ENCODE assay signal across 8 cellular contexts in genomic region chr3:98039322-98040024, GRCh38. TPM values are rescaled to one million over a fixed set of nuclear protein-coding genes. Genes with fewer than 3 reads are reported as not detected.
DNase-seq lines count a peak whose midpoint lies in the region; ATAC-seq, FAIRE-seq and TF ChIP-seq lines count a peak whose summit lies in the region.

No MANE protein-coding gene starts in this region.

- H3K27ac Mint-ChIP-seq in GM23338, result peak overlapping the region; percentile 88
- peak overlapping the region; percentile 50 for H3K27ac Mint-ChIP-seq in neural crest cell (ENCODE audit: unreplicated experiment)

- TF ChIP-seq EP300 in stomach (IDR thresholded peaks at IDR 0.05), result no peak

- peak; percentile 82 for FAIRE-seq in RCC 7860 (lab: Jason Lieb, UNC)

- H3K27ac ChIP-seq in GM23338 (ENCODE audit: low read depth), result no peak overlapping the region
- H3K27ac ChIP-seq in Karpas-422 (ENCODE audit: low read length), result no peak overlapping the region
- peak overlapping the region in 1 of 5 donors; percentile 49 for H3K27ac ChIP-seq in stomach

- H3K36me3 ChIP-seq in GM23338 (ENCODE audit: insufficient read depth), result no peaks in the 10 kb centered on the region
- H3K36me3 ChIP-seq in Karpas-422 (ENCODE audit: insufficient read depth, low read length), result no peaks in the 10 kb centered on the region
- no peaks in the 10 kb centered on the region for H3K36me3 ChIP-seq in stomach

- H3K27me3 Mint-ChIP-seq in GM23338 (ENCODE audit: insufficient read depth, low read depth, poor library complexity) (peaks cover 1% of the 10 kb centered on the region), neural crest cell (ENCODE audit: low read depth) (peaks cover 33% of the 10 kb centered on the region)

- H3K9me3 Mint-ChIP-seq in GM23338 (peaks cover 7% of the 10 kb centered on the region), neural crest cell (peaks cover 7% of the 10 kb centered on the region)

- 13 to 16% (median 14%) methylated on average over 13 of the region's 13 CpGs for WGBS in stomach, 5 donors

- TF ChIP-seq POLR2A in stomach (IDR thresholded peaks at IDR 0.05), result no peak

- H3K4me1 Mint-ChIP-seq in GM23338 (peaks cover 7% of the 10 kb centered on the region; the same call in 2 of the 3 replicates), neural crest cell (peaks cover 3% of the 10 kb centered on the region)

- H3K4me1 ChIP-seq in GM23338 (ENCODE audit: insufficient read depth), result 0 out of 2 replicates have a peak, but pooled peaks cover 7% of the 10 kb centered on the region
- H3K4me1 ChIP-seq in Karpas-422 (ENCODE audit: low read length), result no peaks in the 10 kb centered on the region
- peaks cover 0 to 7% (median 6%) of the 10 kb centered on the region in 4 donors for H3K4me1 ChIP-seq in stomach

- peak overlapping the region; percentile 53 for H3K4me3 ChIP-seq in GM23338
- peak overlapping the region; percentile 42; the same call in 1 of the 2 replicates for H3K4me3 ChIP-seq in Karpas-422 (ENCODE audit: low read length)
- peak overlapping the region; percentile 27 to 38 (median 32) for H3K4me3 ChIP-seq in stomach

- H3K9me2 ChIP-seq in GM23338 (ENCODE audit: insufficient read depth) (no peaks in the 10 kb centered on the region), Karpas-422 (replicated peaks; ENCODE audit: insufficient read depth, low read length) (no peaks in the 10 kb centered on the region)

- peak overlapping the region; percentile 85 for H3K4me3 Mint-ChIP-seq in GM23338
- peak overlapping the region; percentile 88 for H3K4me3 Mint-ChIP-seq in neural crest cell

- H3K9ac ChIP-seq in Karpas-422 (ENCODE audit: low read length), result no peak overlapping the region

- H3K9me3 ChIP-seq in Karpas-422 (ENCODE audit: low read length) (peaks cover 4% of the 10 kb centered on the region; the same call in 1 of the 2 replicates), stomach (peaks cover 0 to 6% (median 0%) of the 10 kb centered on the region in 4 donors)

- H3K27me3 ChIP-seq in GM23338 (ENCODE audit: insufficient read depth) (no peaks in the 10 kb centered on the region), Karpas-422 (ENCODE audit: low read length) (no peaks in the 10 kb centered on the region), stomach (peaks cover 0 to 27% (median 0%) of the 10 kb centered on the region in 3 donors)

- intact Hi-C loops in stomach (cut with DNase I; ENCODE audit: low total_unique reads), result loop anchor here (5.0 kb wide), 1 partner anchor 288 kb away; no protein-coding TSS in a partner anchor

- TF ChIP-seq CTCF in GM23338 (conservative IDR thresholded peaks at IDR 0.05; ENCODE audit: low read depth in 2 of 2), result peak; percentile 89 to 100
- TF ChIP-seq CTCF in neural crest cell (conservative IDR thresholded peaks at IDR 0.05), result peak; percentile 95
- TF ChIP-seq CTCF in stomach (IDR thresholded peaks at IDR 0.05), result peak in 5 of 7 experiments; percentile 71 to 96 (median 86)

- DNase-seq in EL (peak; percentile 79), GM23338 (ENCODE audit: low spot score) (peak; percentile 84), Karpas-422 (peak; percentile 91), RCC 7860 (ENCODE audit: low spot score) (peak; percentile 78), activated T-helper 1 cell treated with Interleukin-2 at 50 U/mL for 16 hours (ENCODE audit: low read depth) (peak; percentile 40), fibroblast of peridontal ligament (ENCODE audit: extremely low read depth) (peak; percentile 92), neural crest cell (ENCODE audit: low read depth, low spot score) (peak; percentile 69), stomach (peak; percentile 59)

- H4K20me1 ChIP-seq in GM23338 (replicated peaks; ENCODE audit: insufficient read depth) (no peaks in the 10 kb centered on the region), Karpas-422 (ENCODE audit: insufficient read depth, low read depth, low read length) (no peaks in the 10 kb centered on the region)

- ATAC-seq in GM23338, result peak; percentile 83

- H3F3A ChIP-seq in GM23338 (replicated peaks; ENCODE audit: low read depth), result no peaks in the 10 kb centered on the region

- H2AFZ ChIP-seq in GM23338, result peak overlapping the region; percentile 74; the same call in 1 of the 2 replicates
- H2AFZ ChIP-seq in Karpas-422 (ENCODE audit: low read length), result peak overlapping the region; percentile 78

- H3K4me2 ChIP-seq in GM23338, result peak overlapping the region; percentile 75
- peak overlapping the region; percentile 58 for H3K4me2 ChIP-seq in Karpas-422 (ENCODE audit: low read depth, low read length, poor library complexity, severe bottlenecking)

- no peaks in the 10 kb centered on the region for H3K79me2 ChIP-seq in GM23338 (replicated peaks; ENCODE audit: insufficient read depth)
- H3K79me2 ChIP-seq in Karpas-422 (ENCODE audit: low read length), result no peaks in the 10 kb centered on the region

- H3K36me3 Mint-ChIP-seq in GM23338 (ENCODE audit: low read depth), result peaks cover 5% of the 10 kb centered on the region
- H3K36me3 Mint-ChIP-seq in neural crest cell (ENCODE audit: low read depth), result peaks cover 2% of the 10 kb centered on the region

TF ChIP-seq in GM23338, 12 proteins besides CTCF, POLR2A, EP300 and RAD21:
- TF ChIP-seq CREB1 (CRISPR knock-in tag; IDR thresholded peaks at IDR 0.05; ENCODE audit: low read depth) (peak; percentile 82), REST (IDR thresholded peaks at IDR 0.05; ENCODE audit: unreplicated experiment) (no peak)
TF ChIP-seq in GM23338: peak in this region for 1.

RNA-seq across cellular contexts. Expression of gene GABRR3, which starts 4.4 kb away (rescaled TPM):
- total RNA-seq in GM23338 (2014; rRNA removed; shearing (Covaris generic)), result not detected in 2 replicates
- not detected in 2 replicates for polyA plus RNA-seq in GM23338 (2016; fragmentation: Nextera tagmentation; extraction: Ambion mirVana)
- not detected in 2 replicates for total RNA-seq in Karpas-422 (2014; rRNA removed; shearing (Covaris generic); ENCODE audit: low replicate concordance)
- not detected in 2 replicates for total RNA-seq in neural crest cell
- not detected for total RNA-seq in stomach
- not detected for polyA plus RNA-seq in stomach

RNA-seq across cellular contexts. Expression of gene OR5AC2, which starts 47.5 kb away (rescaled TPM):
- not detected in 2 replicates for total RNA-seq in GM23338 (2014; rRNA removed; shearing (Covaris generic))
- polyA plus RNA-seq in GM23338 (2016; fragmentation: Nextera tagmentation; extraction: Ambion mirVana), result not detected in 2 replicates
- total RNA-seq in Karpas-422 (2014; rRNA removed; shearing (Covaris generic); ENCODE audit: low replicate concordance), result not detected in 2 replicates
- total RNA-seq in neural crest cell, result not detected in 2 replicates
- not detected for total RNA-seq in stomach
- not detected for polyA plus RNA-seq in stomach

Comparison
In these comparisons a context has a peak if more than half of its experiments do, and no peak if none do; other contexts are left out.
1. DNase-seq: peak in every context shown above with its lines; median percentile 92 in fibroblast of peridontal ligament; 91 in Karpas-422; 84 in GM23338; 79 in EL; 78 in RCC 7860; 69 in neural crest cell; 59 in stomach; 40 in activated T-helper 1 cell treated with Interleukin-2 at 50 U/mL for 16 hours.